In genomic region chr2:178484245-178485041, GRCh38 we compare ENCODE assay signal across 13 cellular contexts. TPM values are rescaled to one million over a fixed set of nuclear protein-coding genes. Genes with fewer than 3 reads are reported as not detected.
A peak's percentile ranks its signal among the peaks of the same experiment; 100 is the strongest.
DNase-seq lines count a peak whose midpoint lies in the region; ATAC-seq, FAIRE-seq and TF ChIP-seq lines count a peak whose summit lies in the region.
"Had no signal": no experiment of that assay in that cellular context is flagged by ENCODE, and none has a peak within 500 bp of the region (broad histone marks: within the 10 kb centered on the region; RNA-seq: fewer than 3 reads in every experiment).

No MANE protein-coding gene starts in this region.

- H3K9me3 ChIP-seq in MG63 (no peaks in the 10 kb centered on the region), heart right ventricle (no peaks in the 10 kb centered on the region), neuronal stem cell (replicated peaks in 1 of 2; ENCODE audit: control insufficient read depth in 2 of 2, insufficient read depth in 1 of 2, low read depth in 1 of 2, low read length in 2 of 2) (no peaks in the 10 kb centered on the region)
- H3K9me3 ChIP-seq: esophagus muscularis mucosa, uterus had no signal

- H2AFZ ChIP-seq in ACC112 (ENCODE audit: low read length, unreplicated experiment), result no peak overlapping the region
- no peak overlapping the region for H2AFZ ChIP-seq in neuronal stem cell (ENCODE audit: low read length)

- H3K4ac ChIP-seq in neuronal stem cell (ENCODE audit: low read length), result no peak overlapping the region

- H3K4me3 Mint-ChIP-seq in progenitor cell of endocrine pancreas (ENCODE audit: low read depth), result no peak overlapping the region

- H2BK120ac ChIP-seq in neuronal stem cell (ENCODE audit: low read depth, low read length), result no peak overlapping the region

- 46 to 51% methylated on average over 6 of the region's 6 CpGs for WGBS in heart right ventricle, 2 donors
- no CpG with 5 or more reads among the region's 6 CpGs for WGBS in neuronal stem cell (ENCODE audit: extremely low coverage in 2 of 2, insufficient read length in 2 of 2, insufficient replicate concordance in 1 of 2), 2 donors

- ATAC-seq in heart right ventricle (peak in 3 of 8 donors; percentile 7 to 37 (median 36)), GM21529 (IDR thresholded peaks at IDR 0.05; ENCODE audit: unreplicated experiment) (no peak), HG03045 (IDR thresholded peaks at IDR 0.05; ENCODE audit: unreplicated experiment) (no peak)

- DNase-seq in MG63 (peak; percentile 37), RCC 7860 (ENCODE audit: low spot score) (peak; percentile 41), heart right ventricle (peak in 1 of 2 donors; percentile 64), neuronal stem cell (ENCODE audit: low spot score) (no peak), progenitor cell of endocrine pancreas (ENCODE audit: low spot score, unreplicated experiment) (no peak)
- DNase-seq: activated effector memory CD4-positive, alpha-beta T cell treated with anti-CD3 and anti-CD28 coated beads, Interleukin-2, amount 50 U/mL, for 16 hours; MM.1S; stimulated activated CD4-positive, alpha-beta T cell treated with anti-CD3 and anti-CD28 coated beads, Interleukin-4, amount 100 ng/mL, for 24 hours had no signal

- H3K27me3 Mint-ChIP-seq in progenitor cell of endocrine pancreas, result no peaks in the 10 kb centered on the region

- TF ChIP-seq CTCF in heart right ventricle (IDR thresholded peaks at IDR 0.05), result no peak
- TF ChIP-seq CTCF in progenitor cell of endocrine pancreas (IDR thresholded peaks at IDR 0.05; ENCODE audit: unreplicated experiment), result no peak

- no peak overlapping the region for H3K18ac ChIP-seq in neuronal stem cell (ENCODE audit: low read length)

- no peak overlapping the region for H2AK5ac ChIP-seq in neuronal stem cell (ENCODE audit: low read depth, low read length)

- H3K27me3 ChIP-seq in ACC112 (ENCODE audit: insufficient read depth, low read length), result no peaks in the 10 kb centered on the region
- H3K27me3 ChIP-seq in MG63, result no peaks in the 10 kb centered on the region
- no peaks in the 10 kb centered on the region for H3K27me3 ChIP-seq in heart right ventricle
- H3K27me3 ChIP-seq in neuronal stem cell (ENCODE audit: control insufficient read depth in 3 of 3, insufficient read depth in 3 of 3, low read depth in 1 of 3, low read length in 3 of 3), result no peaks in the 10 kb centered on the region
- H3K27me3 ChIP-seq: esophagus muscularis mucosa, uterus had no signal

- no peaks in the 10 kb centered on the region for H3K9me3 Mint-ChIP-seq in progenitor cell of endocrine pancreas (ENCODE audit: low read depth)

- H3K4me2 ChIP-seq in neuronal stem cell (ENCODE audit: insufficient read depth, low read length, poor library complexity, severe bottlenecking), result no peak overlapping the region

- no peak overlapping the region for H3K23ac ChIP-seq in neuronal stem cell (ENCODE audit: low read depth, low read length, poor library complexity)

- H3K27ac ChIP-seq in ACC112 (ENCODE audit: low read depth, low read length) (peak overlapping the region; percentile 45), heart right ventricle (peak overlapping the region in 7 of 10 donors; percentile 8 to 45 (median 32)), neuronal stem cell (replicated peaks; ENCODE audit: low read length) (no peak overlapping the region)
- H3K27ac ChIP-seq: uterus had no signal

- peaks cover 33% of the 10 kb centered on the region for H3K4me1 Mint-ChIP-seq in progenitor cell of endocrine pancreas (ENCODE audit: low read depth)

- no peak overlapping the region for H4K8ac ChIP-seq in neuronal stem cell (ENCODE audit: low read depth, low read length)

- H3K4me3 ChIP-seq in ACC112 (ENCODE audit: low read depth, low read length) (peak overlapping the region; percentile 53), MG63 (no peak overlapping the region), heart right ventricle (no peak overlapping the region), neuronal stem cell (ENCODE audit: low read length in 2 of 2) (no peak overlapping the region)
- H3K4me3 ChIP-seq: uterus had no signal

- peaks cover 56% of the 10 kb centered on the region for H3K79me2 ChIP-seq in ACC112 (ENCODE audit: control insufficient read depth, insufficient read depth, low read length, unreplicated experiment)

- no peak for FAIRE-seq in RCC 7860 (lab: Jason Lieb, UNC)

- H3K36me3 Mint-ChIP-seq in progenitor cell of endocrine pancreas (ENCODE audit: insufficient read depth), result peaks cover 15% of the 10 kb centered on the region

- H3K27ac Mint-ChIP-seq in progenitor cell of endocrine pancreas, result no peak overlapping the region

- H3K36me3 ChIP-seq in ACC112 (ENCODE audit: insufficient read depth, low read length) (peaks cover 10% of the 10 kb centered on the region; the same call in 1 of the 2 replicates), MG63 (peaks cover 17% of the 10 kb centered on the region), heart right ventricle (peaks cover 0 to 38% (median 4%) of the 10 kb centered on the region in 9 donors), neuronal stem cell (replicated peaks in 1 of 2; ENCODE audit: control insufficient read depth in 2 of 2, insufficient read depth in 2 of 2, low read length in 2 of 2) (peaks cover 0 to 40% of the 10 kb centered on the region in 2 donors)
- H3K36me3 ChIP-seq: uterus had no signal

- no peak overlapping the region for H3K14ac ChIP-seq in neuronal stem cell (ENCODE audit: low read length)

- H3K79me1 ChIP-seq in neuronal stem cell (ENCODE audit: low read depth, low read length), result no peaks in the 10 kb centered on the region

- intact Hi-C loops in heart right ventricle (cut with DNase I), result loop anchor here in 1 of 10 donors (5.0 kb wide), 1 partner anchor 38 kb away; no protein-coding TSS in a partner anchor

- no peak overlapping the region for H4K91ac ChIP-seq in neuronal stem cell (ENCODE audit: low read depth, low read length, poor library complexity)

- no peak overlapping the region for H3K9ac ChIP-seq in neuronal stem cell (ENCODE audit: low read depth, low read length, poor library complexity)

- H2BK15ac ChIP-seq in neuronal stem cell (ENCODE audit: low read length), result no peak overlapping the region

- H3K4me1 ChIP-seq in ACC112 (ENCODE audit: control insufficient read depth, insufficient read depth, low read length, unreplicated experiment) (peaks cover 36% of the 10 kb centered on the region), heart right ventricle (peaks cover 3 to 52% (median 47%) of the 10 kb centered on the region in 9 donors), neuronal stem cell (ENCODE audit: control insufficient read depth in 2 of 2, insufficient read depth in 1 of 2, low read depth in 1 of 2, low read length in 2 of 2) (peaks cover 0 to 4% of the 10 kb centered on the region in 2 donors)

- H2BK12ac ChIP-seq in neuronal stem cell (ENCODE audit: low read length), result no peak overlapping the region

- no peak overlapping the region for H2BK5ac ChIP-seq in neuronal stem cell (ENCODE audit: low read length)

RNA-seq across cellular contexts. Expression of gene PLEKHA3, which starts 4.2 kb away (rescaled TPM):
- 14.8 and 23.7 TPM in 2 replicates for total RNA-seq in MG63 (2014; rRNA removed; shearing (Covaris generic); ENCODE audit: low replicate concordance)
- 10 to 100 TPM; 32.4 to 53.2 (median 41.4) TPM for total RNA-seq in heart right ventricle
- polyA plus RNA-seq in heart right ventricle, result 1 to 10 TPM; 2.5 to 6.4 TPM
- 23.5 TPM for polyA plus RNA-seq in neuronal stem cell (2013, experiment 1 of 2)
- polyA plus RNA-seq in neuronal stem cell (2013, experiment 2 of 2), result 25.0 TPM
- 28.2 and 31.0 TPM in 2 replicates for total RNA-seq in progenitor cell of endocrine pancreas

RNA-seq across cellular contexts. Expression of gene FKBP7, which starts 6.0 kb away (rescaled TPM):
- 17.2 and 21.6 TPM in 2 replicates for total RNA-seq in MG63 (2014; rRNA removed; shearing (Covaris generic); ENCODE audit: low replicate concordance)
- total RNA-seq in heart right ventricle, result 10 to 100 TPM in 4 of 10 donors, 1 to 10 TPM in 6; 6.1 to 11.3 (median 9.2) TPM
- 10 to 100 TPM in 1 of 2 donors, 1 to 10 TPM in 1; 6.1 to 12.4 TPM for polyA plus RNA-seq in heart right ventricle
- polyA plus RNA-seq in neuronal stem cell (2013, experiment 1 of 2), result 27.1 TPM
- polyA plus RNA-seq in neuronal stem cell (2013, experiment 2 of 2), result 28.5 TPM
- total RNA-seq in progenitor cell of endocrine pancreas, result 14.0 and 15.8 TPM in 2 replicates

RNA-seq across cellular contexts. Expression of gene PJVK, which starts 33.3 kb away (rescaled TPM):
- 0.59 and 1.4 TPM in 2 replicates for total RNA-seq in MG63 (2014; rRNA removed; shearing (Covaris generic); ENCODE audit: low replicate concordance)
- 1 to 10 TPM in 7 of 10 donors, under 1 TPM in 3; 0.57 to 2.0 (median 1.7) TPM for total RNA-seq in heart right ventricle
- polyA plus RNA-seq in heart right ventricle, result 1 to 10 TPM in 1 of 2 donors, under 1 TPM in 1; 0.54 to 6.6 TPM
- polyA plus RNA-seq in neuronal stem cell (2013, experiment 1 of 2), result 3.0 TPM
- 2.9 TPM for polyA plus RNA-seq in neuronal stem cell (2013, experiment 2 of 2)
- total RNA-seq in progenitor cell of endocrine pancreas, result 7.7 and 9.2 TPM in 2 replicates

RNA-seq across cellular contexts. Expression of gene PRKRA, which starts 33.5 kb away (rescaled TPM):
- total RNA-seq in MG63 (2014; rRNA removed; shearing (Covaris generic); ENCODE audit: low replicate concordance), result 75.7 and 79.7 TPM in 2 replicates
- total RNA-seq in heart right ventricle, result 10 to 100 TPM; 39.8 to 55.3 (median 44.3) TPM
- 10 to 100 TPM; 39.7 to 40.3 TPM for polyA plus RNA-seq in heart right ventricle
- 93.4 TPM for polyA plus RNA-seq in neuronal stem cell (2013, experiment 1 of 2)
- polyA plus RNA-seq in neuronal stem cell (2013, experiment 2 of 2), result 94.0 TPM
- 92.1 and 97.6 TPM in 2 replicates for total RNA-seq in progenitor cell of endocrine pancreas

Comparison
In these comparisons a context has a peak if more than half of its experiments do, and no peak if none do; other contexts are left out.
1. DNase-seq: peak in MG63 (single experiment) and RCC 7860 (single experiment); none in neuronal stem cell (single experiment) and progenitor cell of endocrine pancreas (single experiment).